In genomic region chr6:24524801-24525200, GRCh38 we compare ENCODE assay signal across 8 cellular contexts. TPM values are rescaled to one million over a fixed set of nuclear protein-coding genes. Genes with fewer than 3 reads are reported as not detected.
DNase-seq lines count a peak whose midpoint lies in the region; ATAC-seq and TF ChIP-seq lines count a peak whose summit lies in the region.

No MANE protein-coding gene starts in this region.

- H3K4me1 ChIP-seq in parathyroid adenoma: peaks cover 9% of the 10 kb centered on the region

- TF ChIP-seq CTCF in GM20000 (IDR thresholded peaks at IDR 0.05; ENCODE audit: extremely low read depth, missing control alignments): peak; percentile 69
- peak; percentile 27 for TF ChIP-seq CTCF in parathyroid adenoma (IDR thresholded peaks at IDR 0.05)
- no peak for TF ChIP-seq CTCF in coronary artery (IDR thresholded peaks at IDR 0.05)

- no peaks in the 10 kb centered on the region for H3K36me3 ChIP-seq in parathyroid adenoma (ENCODE audit: control insufficient read depth, insufficient read depth, low read length)

- H3K9ac ChIP-seq in parathyroid adenoma: no peak overlapping the region

- H3K4me3 ChIP-seq in parathyroid adenoma (ENCODE audit: low read depth, low read length) (no peak overlapping the region), coronary artery (no peak overlapping the region)

- no peaks in the 10 kb centered on the region for H3K27me3 ChIP-seq in parathyroid adenoma (ENCODE audit: control insufficient read depth, insufficient read depth, low read length)

- ATAC-seq in left cardiac atrium: no peak

- no peaks in the 10 kb centered on the region for H3K79me2 ChIP-seq in parathyroid adenoma

- H3K27ac ChIP-seq in parathyroid adenoma (no peak overlapping the region), coronary artery (no peak overlapping the region)

- no peak overlapping the region for H2AFZ ChIP-seq in parathyroid adenoma

- H3K9me3 ChIP-seq in parathyroid adenoma (ENCODE audit: control insufficient read depth, low read length): no peaks in the 10 kb centered on the region

- DNase-seq in CD1c-positive myeloid dendritic cell (ENCODE audit: extremely low spot score) (peak; percentile 24), GM20000 (ENCODE audit: low spot score) (peak; percentile 45), NCI-H2171 (lab: John Stamatoyannopoulos, UW) (peak; percentile 24), cerebellum (ENCODE audit: low spot score) (peak; percentile 5), left cardiac atrium (no peak), coronary artery (ENCODE audit: low spot score) (no peak)
- no peak for DNase-seq in activated effector memory CD4-positive, alpha-beta T cell treated with Interleukin-2 at 50 U/mL for 16 hours

- intact Hi-C loops in left cardiac atrium (cut with DNase I): no loop called here

- H3K4me2 ChIP-seq in parathyroid adenoma (ENCODE audit: low read length): no peak overlapping the region

RNA-seq across cellular contexts. Expression of gene ALDH5A1, which starts 30.0 kb away (rescaled TPM):
- total RNA-seq in cerebellum (18.6 TPM), left cardiac atrium (10 to 100 TPM; 16.2 to 18.1 TPM)

RNA-seq across cellular contexts. Expression of gene GPLD1, which starts 35.4 kb away (rescaled TPM):
- total RNA-seq in cerebellum (20.4 TPM), left cardiac atrium (1 to 10 TPM; 1.2 to 1.9 TPM)

Comparison
In these comparisons a context has a peak if more than half of its experiments do, and no peak if none do; other contexts are left out.
1. DNase-seq: peak in CD1c-positive myeloid dendritic cell (single experiment), GM20000 (single experiment), NCI-H2171 (single experiment) and cerebellum (single experiment); none in left cardiac atrium (single experiment), coronary artery (single experiment) and activated effector memory CD4-positive, alpha-beta T cell treated with Interleukin-2 at 50 U/mL for 16 hours (single experiment).